20 cellular contexts compared by ENCODE assay signal in genomic region chr1:81493102-81493864, GRCh38.
"Had no signal": no experiment of that assay in that cellular context is flagged by ENCODE, and none has a peak within 500 bp of the region (broad histone marks: within the 10 kb centered on the region; RNA-seq: fewer than 3 reads in every experiment).

No MANE protein-coding gene starts in this region.

- H3K36me3 Mint-ChIP-seq: activated naive CD4-positive, alpha-beta T cell treated with anti-CD3 and anti-CD28 coated beads, Interleukin-2, amount 10 ng/mL, durations not matched to agents 7 days and 5 days; stimulated activated effector memory CD8-positive, alpha-beta T cell treated with anti-CD3 and anti-CD28 coated beads, Interleukin-12 subunit alpha, Interleukin-12 subunit beta, amount 100 ng/mL, for 72 hours; type B pancreatic cell had no signal

- H3K4me1 ChIP-seq: body of pancreas had no signal

- H3K27ac Mint-ChIP-seq: activated B cell treated with CpG ODN at 0.5 μM for 24 hours; activated CD4-positive, alpha-beta T cell treated with anti-CD3 and anti-CD28 coated beads, Interleukin-2, amount 10 ng/mL, durations not matched to agents 24 days and 14 days; activated naive CD4-positive, alpha-beta T cell treated with anti-CD3 and anti-CD28 coated beads, Interleukin-2, amount 10 ng/mL, durations not matched to agents 7 days and 5 days; activated T-helper 17 cell treated with anti-CD3 and anti-CD28 coated beads, Interleukin-2, amount 50 U/mL, for 72 hours; dendritic cell treated with granulocyte-macrophage colony-stimulating factor and Interleukin-4, amounts not matched to agents 40 ng/mL and 50 ng/mL, for 4 days; natural killer cell treated with Interleukin-12 subunit alpha and Interleukin-12 subunit beta and Interleukin-15 and Interleukin-18, amount 100 ng/mL, for 72 hours; stimulated activated effector memory CD8-positive, alpha-beta T cell treated with anti-CD3 and anti-CD28 coated beads, Interleukin-12 subunit alpha, Interleukin-12 subunit beta, amount 100 ng/mL, for 72 hours; T-helper 17 cell; type B pancreatic cell had no signal

- H3K27me3 Mint-ChIP-seq: activated B cell treated with CpG ODN at 0.5 μM for 24 hours; activated CD4-positive, alpha-beta T cell treated with anti-CD3 and anti-CD28 coated beads, Interleukin-2, amount 10 ng/mL, durations not matched to agents 24 days and 14 days; activated naive CD4-positive, alpha-beta T cell treated with anti-CD3 and anti-CD28 coated beads, Interleukin-2, amount 10 ng/mL, durations not matched to agents 7 days and 5 days; activated T-helper 17 cell treated with anti-CD3 and anti-CD28 coated beads, Interleukin-2, amount 50 U/mL, for 72 hours; central memory CD8-positive, alpha-beta T cell; dendritic cell treated with granulocyte-macrophage colony-stimulating factor and Interleukin-4, amounts not matched to agents 40 ng/mL and 50 ng/mL, for 4 days; natural killer cell treated with Interleukin-12 subunit alpha and Interleukin-12 subunit beta and Interleukin-15 and Interleukin-18, amount 100 ng/mL, for 72 hours; T-helper 17 cell; type B pancreatic cell had no signal

- H3K27ac ChIP-seq: body of pancreas, hepatocyte had no signal

- H3K9me3 Mint-ChIP-seq: activated CD4-positive, alpha-beta T cell treated with anti-CD3 and anti-CD28 coated beads, Interleukin-2, amount 10 ng/mL, durations not matched to agents 24 days and 14 days; activated naive CD4-positive, alpha-beta T cell treated with anti-CD3 and anti-CD28 coated beads, Interleukin-2, amount 10 ng/mL, durations not matched to agents 7 days and 5 days; type B pancreatic cell had no signal

- ATAC-seq: activated T-helper 17 cell treated with anti-CD3 and anti-CD28 coated beads, Interleukin-2, amount 50 U/mL, for 72 hours; body of pancreas; natural killer cell treated with Interleukin-12 subunit alpha and Interleukin-12 subunit beta and Interleukin-15 and Interleukin-18, amount 100 ng/mL, for 72 hours; stimulated activated effector memory CD8-positive, alpha-beta T cell treated with anti-CD3 and anti-CD28 coated beads, Interleukin-12 subunit alpha, Interleukin-12 subunit beta, amount 100 ng/mL, for 72 hours; T-helper 17 cell had no signal

- H3K27me3 ChIP-seq: body of pancreas, hepatocyte had no signal

- H3K4me1 Mint-ChIP-seq: activated B cell treated with CpG ODN at 0.5 μM for 24 hours; activated CD4-positive, alpha-beta T cell treated with anti-CD3 and anti-CD28 coated beads, Interleukin-2, amount 10 ng/mL, durations not matched to agents 24 days and 14 days; activated naive CD4-positive, alpha-beta T cell treated with anti-CD3 and anti-CD28 coated beads, Interleukin-2, amount 10 ng/mL, durations not matched to agents 7 days and 5 days; activated T-helper 17 cell treated with anti-CD3 and anti-CD28 coated beads, Interleukin-2, amount 50 U/mL, for 72 hours; central memory CD8-positive, alpha-beta T cell; stimulated activated effector memory CD8-positive, alpha-beta T cell treated with anti-CD3 and anti-CD28 coated beads, Interleukin-12 subunit alpha, Interleukin-12 subunit beta, amount 100 ng/mL, for 72 hours; T-helper 17 cell had no signal

- H3K4me3 Mint-ChIP-seq: activated B cell treated with CpG ODN at 0.5 μM for 24 hours; activated CD4-positive, alpha-beta T cell treated with anti-CD3 and anti-CD28 coated beads, Interleukin-2, amount 10 ng/mL, durations not matched to agents 24 days and 14 days; activated naive CD4-positive, alpha-beta T cell treated with anti-CD3 and anti-CD28 coated beads, Interleukin-2, amount 10 ng/mL, durations not matched to agents 7 days and 5 days; activated T-helper 17 cell treated with anti-CD3 and anti-CD28 coated beads, Interleukin-2, amount 50 U/mL, for 72 hours; central memory CD8-positive, alpha-beta T cell; dendritic cell treated with granulocyte-macrophage colony-stimulating factor and Interleukin-4, amounts not matched to agents 40 ng/mL and 50 ng/mL, for 4 days; natural killer cell treated with Interleukin-12 subunit alpha and Interleukin-12 subunit beta and Interleukin-15 and Interleukin-18, amount 100 ng/mL, for 72 hours; stimulated activated effector memory CD8-positive, alpha-beta T cell treated with anti-CD3 and anti-CD28 coated beads, Interleukin-12 subunit alpha, Interleukin-12 subunit beta, amount 100 ng/mL, for 72 hours; T-helper 17 cell; type B pancreatic cell had no signal

- DNase-seq: activated B cell treated with CpG ODN at 0.5 μM for 24 hours; activated CD4-positive, alpha-beta T cell treated with anti-CD3 and anti-CD28 coated beads, Interleukin-2, amount 10 ng/mL, durations not matched to agents 24 days and 14 days; activated CD8-positive, alpha-beta memory T cell treated with anti-CD3 and anti-CD28 coated beads for 24 hours; activated naive CD4-positive, alpha-beta T cell treated with anti-CD3 and anti-CD28 coated beads, Interleukin-2, amount 10 ng/mL, durations not matched to agents 7 days and 5 days; activated T-cell treated with anti-CD3 and anti-CD28 coated beads for 4 hours; body of pancreas; erythroblast; foreskin fibroblast; kidney; SHP77; small intestine; substantia nigra; T-helper 17 cell had no signal

- H3K4me3 ChIP-seq: body of pancreas, hepatocyte had no signal
